25 cellular contexts compared by ENCODE assay signal in the genomic region with DNA sequence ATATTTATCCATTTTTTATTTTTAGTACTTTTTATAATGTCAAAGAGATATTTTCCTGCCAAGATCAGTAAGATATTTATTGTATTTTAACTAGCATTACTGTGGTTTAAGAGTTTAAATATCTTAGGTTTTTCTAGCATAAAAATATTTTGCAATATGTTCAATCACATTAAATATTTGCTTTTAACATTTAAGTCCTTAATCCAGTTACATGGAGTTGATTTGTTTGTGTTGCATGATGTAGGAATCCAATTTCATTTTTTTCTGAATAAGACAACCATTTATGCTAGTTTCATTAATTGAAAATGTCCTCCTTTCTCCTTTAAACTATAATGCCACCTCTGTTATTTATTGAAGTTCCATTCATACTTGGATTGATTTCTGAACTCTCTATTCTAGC. TPM values are rescaled to one million over a fixed set of nuclear protein-coding genes. Genes with fewer than 3 reads are reported as not detected.
"Had no signal": no experiment of that assay in that cellular context is flagged by ENCODE, and none has a peak within 500 bp of the region (broad histone marks: within the 10 kb centered on the region; RNA-seq: fewer than 3 reads in every experiment).

No MANE protein-coding gene starts in this region.

- ATAC-seq: body of pancreas; naive thymus-derived CD8-positive, alpha-beta T cell had no signal

- H3K9me3 ChIP-seq: adrenal gland, body of pancreas, colonic mucosa, right atrium auricular region, thoracic aorta had no signal

- H3K4me3 ChIP-seq: adrenal gland, body of pancreas, colonic mucosa, right atrium auricular region, thoracic aorta had no signal

- H3K36me3 ChIP-seq: adrenal gland, colonic mucosa, right atrium auricular region, thoracic aorta had no signal

- DNase-seq: activated CD4-positive, alpha-beta T cell treated with anti-CD3 and anti-CD28 coated beads for 4 hours; activated CD4-positive, alpha-beta T cell treated with anti-CD3 and anti-CD28 coated beads, Interleukin-2, amount 50 U/mL, for 48 hours; activated CD8-positive, alpha-beta memory T cell treated with anti-CD3 and anti-CD28 coated beads for 24 hours; activated effector memory CD4-positive, alpha-beta T cell treated with Interleukin-2 at 50 U/mL for 16 hours; activated naive CD4-positive, alpha-beta T cell treated with Interleukin-2 at 50 U/mL for 16 hours; adrenal gland; aorta; body of pancreas; colonic mucosa; effector CD8-positive, alpha-beta T cell; foreskin fibroblast; head of caudate nucleus; hippocampal formation; midbrain; naive thymus-derived CD8-positive, alpha-beta T cell; nucleus accumbens; stimulated activated CD4-positive, alpha-beta T cell treated with anti-CD3 and anti-CD28 coated beads, Interleukin-4, amount 100 ng/mL, for 1 hour; T-helper 9 cell; trophoblast cell had no signal

- H3K4me1 ChIP-seq: adrenal gland, body of pancreas, colonic mucosa had no signal

- H3K4me3 Mint-ChIP-seq: activated naive CD8-positive, alpha-beta T cell; naive thymus-derived CD8-positive, alpha-beta T cell; neural crest cell; stimulated activated naive CD8-positive, alpha-beta T cell treated with anti-CD3 and anti-CD28 coated beads, Interleukin-15, Interleukin-2, amounts not matched to agents 100 ng/mL and 50 ng/mL, for 24 hours had no signal

- H3K27ac Mint-ChIP-seq: activated naive CD8-positive, alpha-beta T cell; naive thymus-derived CD8-positive, alpha-beta T cell; stimulated activated naive CD8-positive, alpha-beta T cell treated with anti-CD3 and anti-CD28 coated beads, Interleukin-15, Interleukin-2, amounts not matched to agents 100 ng/mL and 50 ng/mL, for 24 hours had no signal

- H3K27me3 ChIP-seq: body of pancreas, colonic mucosa, right atrium auricular region had no signal

- H3K36me3 Mint-ChIP-seq: activated naive CD8-positive, alpha-beta T cell; naive thymus-derived CD8-positive, alpha-beta T cell had no signal

- H3K27ac ChIP-seq: adrenal gland, body of pancreas, colonic mucosa, right atrium auricular region, thoracic aorta, VCaP had no signal

- H3K4me1 Mint-ChIP-seq: neural crest cell had no signal

RNA-seq across cellular contexts. Expression of a gene that starts 41.8 kb away (rescaled TPM):
- total RNA-seq: naive thymus-derived CD8-positive, alpha-beta T cell had no signal
- polyA plus RNA-seq: naive thymus-derived CD8-positive, alpha-beta T cell had no signal
